1 cellular context compared by ENCODE assay signal in genomic region chr16:89422905-89423630, GRCh38.
A peak's percentile ranks its signal among the peaks of the same experiment; 100 is the strongest.
TF ChIP-seq lines count a peak whose summit lies in the region.

No MANE protein-coding gene starts in this region.

TF ChIP-seq in HepG2, 621 proteins besides CTCF, POLR2A, EP300 and RAD21 (continued from another document and continues in another):
- TF ChIP-seq FOXC1 (CRISPR knock-in tag; IDR thresholded peaks at IDR 0.05; ENCODE audit: borderline replicate concordance) (no peak), ZBTB7B (CRISPR knock-in tag; IDR thresholded peaks at IDR 0.05) (no peak; the same call in 1 of the 2 replicates), EED (CRISPR knock-in tag; IDR thresholded peaks at IDR 0.05) (no peak), ISL2 (CRISPR knock-in tag; IDR thresholded peaks at IDR 0.05) (peak; percentile 47; the same call in 1 of the 2 replicates), SSRP1 (CRISPR knock-in tag; IDR thresholded peaks at IDR 0.05) (no peak), ZBTB2 (CRISPR knock-in tag; IDR thresholded peaks at IDR 0.05; ENCODE audit: low read depth) (no peak), XRCC5 (optimal IDR thresholded peaks at IDR 0.05; ENCODE audit: low read length) (peak; percentile 64), ZBTB43 (CRISPR knock-in tag; conservative IDR thresholded peaks at IDR 0.05) (0 out of 2 replicates have a peak, but pooled peaks have one; percentile 51), PLSCR1 (CRISPR knock-in tag; IDR thresholded peaks at IDR 0.05; ENCODE audit: borderline replicate concordance) (no peak), EHMT2 (IDR thresholded peaks at IDR 0.05; ENCODE audit: borderline replicate concordance, low read depth, low read length) (no peak), ZFP91 (CRISPR knock-in tag; IDR thresholded peaks at IDR 0.05; ENCODE audit: borderline replicate concordance) (0 out of 2 replicates have a peak, but pooled peaks have one; percentile 25), PPARG (CRISPR knock-in tag; conservative IDR thresholded peaks at IDR 0.05) (no peak; the same call in none of the 2 replicates), ZBED4 (CRISPR knock-in tag; IDR thresholded peaks at IDR 0.05; ENCODE audit: borderline replicate concordance) (no peak), SIN3A (IDR thresholded peaks at IDR 0.05; ENCODE audit: borderline replicate concordance, low read depth, low read length) (peak; percentile 44; the same call in 1 of the 2 replicates), PBX2 (CRISPR knock-in tag; IDR thresholded peaks at IDR 0.05) (no peak), PRMT3 (CRISPR knock-in tag; IDR thresholded peaks at IDR 0.05; ENCODE audit: borderline replicate concordance, low read depth) (no peak), ZNF777 (CRISPR knock-in tag; IDR thresholded peaks at IDR 0.05) (peak; percentile 11; the same call in 1 of the 2 replicates), DDIT3 (CRISPR knock-in tag; IDR thresholded peaks at IDR 0.05) (no peak), GPN1 (CRISPR knock-in tag; IDR thresholded peaks at IDR 0.05; ENCODE audit: borderline replicate concordance) (no peak), ZNF3 (CRISPR knock-in tag; IDR thresholded peaks at IDR 0.05) (no peak), ZNF280D (CRISPR knock-in tag; IDR thresholded peaks at IDR 0.05) (no peak), REPIN1 (CRISPR knock-in tag; IDR thresholded peaks at IDR 0.05; ENCODE audit: borderline replicate concordance, low read depth) (peak; percentile 91), ZNF660 (CRISPR knock-in tag; IDR thresholded peaks at IDR 0.05; ENCODE audit: borderline replicate concordance, low read depth) (no peak), ZNF138 (CRISPR knock-in tag; IDR thresholded peaks at IDR 0.05; ENCODE audit: low read depth) (no peak), RXRB (CRISPR knock-in tag; IDR thresholded peaks at IDR 0.05; ENCODE audit: borderline replicate concordance) (peak; percentile 64; the same call in 1 of the 2 replicates), PRDM10 (CRISPR knock-in tag; IDR thresholded peaks at IDR 0.05; ENCODE audit: low read depth) (peak; percentile 42; the same call in 1 of the 2 replicates), CREB1 (IDR thresholded peaks at IDR 0.05) (no peak), CREB1 (CRISPR knock-in tag; IDR thresholded peaks at IDR 0.05) (peak; percentile 70), ZFY (CRISPR knock-in tag; IDR thresholded peaks at IDR 0.05) (peak; percentile 27; the same call in 1 of the 2 replicates), JUN (CRISPR knock-in tag; IDR thresholded peaks at IDR 0.05) (no peak), DNMT3B (CRISPR knock-in tag; conservative IDR thresholded peaks at IDR 0.05) (no peak), ZEB1 (IDR thresholded peaks at IDR 0.05; ENCODE audit: insufficient replicate concordance, low read depth) (peak; percentile 8), AKNA (CRISPR knock-in tag; IDR thresholded peaks at IDR 0.05; ENCODE audit: borderline replicate concordance) (no peak)
